ENCODE assay signal across 22 cellular contexts in the genomic region with DNA sequence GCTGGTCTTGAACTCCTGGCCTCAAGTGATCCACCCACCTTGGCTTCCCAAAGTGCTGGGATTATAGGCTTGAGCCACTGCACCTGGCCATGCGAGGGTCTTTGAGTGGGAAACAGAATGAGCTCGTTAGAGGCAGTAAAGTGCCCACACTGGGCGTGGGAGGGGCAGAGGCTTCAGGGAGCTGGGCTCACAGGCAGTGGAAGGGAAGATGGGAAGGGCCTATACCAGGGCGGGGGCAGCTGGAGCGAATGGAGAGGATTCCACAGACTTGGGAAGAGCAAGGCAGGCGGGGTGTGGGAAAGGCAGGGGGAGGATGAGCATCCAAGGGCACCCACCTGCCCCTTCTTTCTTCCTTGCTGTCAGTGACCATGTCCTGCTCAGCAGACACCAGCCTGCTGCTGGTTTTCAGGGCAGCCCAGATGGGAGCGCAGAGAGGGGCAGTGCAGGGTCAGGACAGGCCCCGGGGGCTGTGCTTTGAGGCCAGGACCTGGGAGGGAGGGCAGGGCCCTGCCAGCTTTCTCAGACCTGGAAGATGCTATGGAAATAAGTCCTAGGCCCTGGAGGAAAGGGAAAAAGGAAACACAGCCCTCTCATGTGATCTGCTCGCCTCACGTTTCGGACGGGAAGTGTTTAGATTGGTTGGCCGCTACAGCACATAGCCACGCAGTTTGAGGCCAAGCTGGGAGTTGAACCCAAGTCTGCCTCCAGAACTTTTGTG. TPM values are rescaled to one million over a fixed set of nuclear protein-coding genes. Genes with fewer than 3 reads are reported as not detected.
A peak's percentile ranks its signal among the peaks of the same experiment; 100 is the strongest.
DNase-seq lines count a peak whose midpoint lies in the region; ATAC-seq lines count a peak whose summit lies in the region.
"Had no signal": no experiment of that assay in that cellular context is flagged by ENCODE, and none has a peak within 500 bp of the region (broad histone marks: within the 10 kb centered on the region; RNA-seq: fewer than 3 reads in every experiment).

No MANE protein-coding gene starts in this region.

- no peak overlapping the region for H3K4me2 ChIP-seq in neuronal stem cell (ENCODE audit: insufficient read depth, low read length, poor library complexity, severe bottlenecking)

- no peak overlapping the region for H2BK120ac ChIP-seq in neuronal stem cell (ENCODE audit: low read depth, low read length)

- no peak overlapping the region for H3K4ac ChIP-seq in neuronal stem cell (ENCODE audit: low read length)

- peak overlapping the region; percentile 55 for H3K9ac ChIP-seq in neuronal stem cell (ENCODE audit: low read depth, low read length, poor library complexity)

- peak overlapping the region; percentile 27 for H3K27ac ChIP-seq in neuronal stem cell (replicated peaks; ENCODE audit: low read length)
- H3K27ac ChIP-seq: ascending aorta, colonic mucosa, SJCRH30, transverse colon had no signal

- peaks cover 16% of the 10 kb centered on the region in 2 donors for H3K4me1 ChIP-seq in neuronal stem cell (ENCODE audit: control insufficient read depth in 2 of 2, insufficient read depth in 1 of 2, low read depth in 1 of 2, low read length in 2 of 2)
- H3K4me1 ChIP-seq: colonic mucosa had no signal

- no peak overlapping the region for H2AFZ ChIP-seq in neuronal stem cell (ENCODE audit: low read length)

- H3K9me3 ChIP-seq in neuronal stem cell (replicated peaks in 1 of 2; ENCODE audit: control insufficient read depth in 2 of 2, insufficient read depth in 1 of 2, low read depth in 1 of 2, low read length in 2 of 2), result peaks cover 5 to 8% of the 10 kb centered on the region in 2 donors
- H3K9me3 ChIP-seq: ascending aorta, colonic mucosa, SJCRH30, transverse colon had no signal

- H3K23ac ChIP-seq in neuronal stem cell (ENCODE audit: low read depth, low read length, poor library complexity), result no peak overlapping the region

- peak overlapping the region; percentile 68 for H2AK5ac ChIP-seq in neuronal stem cell (ENCODE audit: low read depth, low read length)

- H3K4me3 ChIP-seq in neuronal stem cell (ENCODE audit: low read length in 2 of 2), result no peak overlapping the region
- H3K4me3 ChIP-seq: ascending aorta, colonic mucosa, SJCRH30, transverse colon had no signal

- H3K36me3 ChIP-seq in neuronal stem cell (replicated peaks in 1 of 2; ENCODE audit: control insufficient read depth in 2 of 2, insufficient read depth in 2 of 2, low read length in 2 of 2), result peaks cover 26 to 44% of the 10 kb centered on the region in 2 donors

- peak; percentile 33 for DNase-seq in Daoy (ENCODE audit: low read depth)
- peak; percentile 56 for DNase-seq in NCI-H2227 (lab: John Stamatoyannopoulos, UW; ENCODE audit: unreplicated experiment)
- DNase-seq in dermis blood vessel endothelial cell, result peak; percentile 42
- no peak for DNase-seq in neuronal stem cell (ENCODE audit: low spot score)
- no peak for DNase-seq in cerebellum (ENCODE audit: low spot score)
- DNase-seq in stimulated activated CD4-positive, alpha-beta T cell treated with anti-CD3 and anti-CD28 coated beads, Interleukin-2, amount 100 ng/mL, for 48 hours, result no peak
- DNase-seq: activated CD4-positive, alpha-beta T cell treated with anti-CD3 and anti-CD28 coated beads for 1 hour; activated CD8-positive, alpha-beta memory T cell treated with anti-CD3 and anti-CD28 coated beads, Interleukin-2, amount 10 ng/mL, durations not matched to agents 7 days and 5 days; activated gamma-delta T cell; colonic mucosa; DMS79 treated with DMSO at 0.1 percent for 48 hours; naive B cell; NCI-H1694; T-helper 9 cell; transverse colon had no signal

- H3K14ac ChIP-seq in neuronal stem cell (ENCODE audit: low read length), result no peak overlapping the region

- H4K91ac ChIP-seq in neuronal stem cell (ENCODE audit: low read depth, low read length, poor library complexity), result peak overlapping the region; percentile 81

- peaks cover 1% of the 10 kb centered on the region for H3K79me1 ChIP-seq in neuronal stem cell (ENCODE audit: low read depth, low read length)

- no CpG with 5 or more reads among the region's 14 CpGs for whole genome bisulfite sequencing in neuronal stem cell (ENCODE audit: extremely low coverage in 2 of 2, insufficient read length in 2 of 2, insufficient replicate concordance in 1 of 2), 2 donors

- peak overlapping the region; percentile 42 for H2BK5ac ChIP-seq in neuronal stem cell (ENCODE audit: low read length)

- peak overlapping the region; percentile 27 for H3K18ac ChIP-seq in neuronal stem cell (ENCODE audit: low read length)

- no peak overlapping the region for H2BK15ac ChIP-seq in neuronal stem cell (ENCODE audit: low read length)

- no peak overlapping the region for H4K8ac ChIP-seq in neuronal stem cell (ENCODE audit: low read depth, low read length)

- ATAC-seq in HG03442 (IDR thresholded peaks at IDR 0.05; ENCODE audit: unreplicated experiment), result no peak
- ATAC-seq: activated CD8-positive, alpha-beta memory T cell treated with anti-CD3 and anti-CD28 coated beads, Interleukin-2, amount 10 ng/mL, durations not matched to agents 7 days and 5 days; left lobe of liver; stimulated activated memory B cell treated with anti-CD40 and anti-IgM and Interleukin-4, amounts not matched to agents 10 μg/mL and 1 μg/mL and 100 μg/mL, for 72 hours had no signal

- peaks cover 0 to 12% (median 0%) of the 10 kb centered on the region in 3 experiments for H3K27me3 ChIP-seq in neuronal stem cell (ENCODE audit: control insufficient read depth in 3 of 3, insufficient read depth in 3 of 3, low read depth in 1 of 3, low read length in 3 of 3)
- H3K27me3 ChIP-seq: ascending aorta, colonic mucosa, SJCRH30 had no signal

- no peak overlapping the region for H2BK12ac ChIP-seq in neuronal stem cell (ENCODE audit: low read length)

RNA-seq across cellular contexts. Expression of a gene that starts 4.3 kb away (rescaled TPM):
- total RNA-seq in Daoy (2014; rRNA removed; shearing (Covaris generic)), result 1.7 and 3.5 TPM in 2 replicates
- total RNA-seq in dermis blood vessel endothelial cell, result 4.4 and 6.5 TPM in 2 replicates
- 3.7 TPM for polyA plus RNA-seq in neuronal stem cell (2013, experiment 1 of 2)
- 3.6 TPM for polyA plus RNA-seq in neuronal stem cell (2013, experiment 2 of 2)
- total RNA-seq in cerebellum, result 1.5 TPM
- total RNA-seq: activated CD8-positive, alpha-beta memory T cell treated with anti-CD3 and anti-CD28 coated beads, Interleukin-2, amount 10 ng/mL, durations not matched to agents 7 days and 5 days; MCF 10A; OCI-LY7; SJCRH30 had no signal

Comparison
In these comparisons a context has a peak if more than half of its experiments do, and no peak if none do; other contexts are left out.
1. DNase-seq: peak in Daoy (single experiment), NCI-H2227 (single experiment) and dermis blood vessel endothelial cell (single experiment); none in neuronal stem cell (single experiment), cerebellum (single experiment) and stimulated activated CD4-positive, alpha-beta T cell treated with anti-CD3 and anti-CD28 coated beads, Interleukin-2, amount 100 ng/mL, for 48 hours (0 of 2).